11 cellular contexts compared by ENCODE assay signal in genomic region chr3:105906834-105907233, GRCh38. TPM values are rescaled to one million over a fixed set of nuclear protein-coding genes. Genes with fewer than 3 reads are reported as not detected.
DNase-seq lines count a peak whose midpoint lies in the region; ATAC-seq, FAIRE-seq and TF ChIP-seq lines count a peak whose summit lies in the region.
"Had no signal": no experiment of that assay in that cellular context is flagged by ENCODE, and none has a peak within 500 bp of the region (broad histone marks: within the 10 kb centered on the region; RNA-seq: fewer than 3 reads in every experiment).

No MANE protein-coding gene starts in this region.

- no peak for TF ChIP-seq POLR2A in HepG2 (IDR thresholded peaks at IDR 0.05; ENCODE audit: insufficient read depth in 1 of 2, low read depth in 2 of 2, low read length in 2 of 2)

- no peaks in the 10 kb centered on the region for H3K9me3 ChIP-seq in liver (ENCODE audit: control insufficient read depth in 4 of 4, low read length in 3 of 4)
- H3K9me3 ChIP-seq in HepG2 (ENCODE audit: low read length), result no peaks in the 10 kb centered on the region

- DNase-seq in HepG2 (ENCODE audit: low spot score), result no peak
- peak; percentile 28 for DNase-seq in mucosa of gallbladder (ENCODE audit: low spot score)
- DNase-seq in SK-N-DZ (ENCODE audit: low spot score), result no peak
- no peak for DNase-seq in anterior cingulate cortex (lab: John Stamatoyannopoulos, UW)
- no peak for DNase-seq in NCI-H2107 (lab: John Stamatoyannopoulos, UW)
- DNase-seq: activated CD4-positive, alpha-beta T cell treated with anti-CD3 and anti-CD28 coated beads, Interleukin-2, amount 50 U/mL, for 4 hours; stimulated activated CD4-positive, alpha-beta T cell treated with anti-CD3 and anti-CD28 coated beads, Interleukin-12 subunit alpha, Interleukin-12 subunit beta, amount 100 ng/mL, for 4 hours had no signal

- intact Hi-C loops in HepG2 (cut with micrococcal nuclease; ENCODE audit: unreplicated experiment), result no loop called here

- BruUV-seq in HepG2 (replicated peaks; lab: Mats Ljungman, UMichigan), result no TSS peak

- CTCF ChIA-PET in HepG2 (lab: Yijun Ruan, JAX; ENCODE audit: low intra/inter-chr PET ratio, low total read pairs), result no interaction called here

- no peak overlapping the region for H3K9ac ChIP-seq in liver (ENCODE audit: low read depth in 1 of 2, low read length in 2 of 2)
- no peak overlapping the region for H3K9ac ChIP-seq in HepG2 (ENCODE audit: insufficient read depth, low read depth, low read length)

- H3K27me3 ChIP-seq in liver (ENCODE audit: control insufficient read depth in 4 of 4, insufficient read depth in 4 of 4, low read length in 3 of 4), result no peaks in the 10 kb centered on the region
- no peaks in the 10 kb centered on the region for H3K27me3 ChIP-seq in HepG2 (ENCODE audit: control insufficient read depth in 1 of 2, insufficient read depth in 2 of 2, low read length in 2 of 2)

- 68% methylated on average over 4 of the region's 4 CpGs for WGBS in liver
- 11% methylated on average over 4 of the region's 4 CpGs for WGBS in HepG2 (ENCODE audit: low lambda C conversion rate)

- in situ Hi-C loops in HepG2 (cut with HindIII; ENCODE audit: extremely low pct_ligation_motif_present, low pct_unique_long_range_greater_than_20kb), result no loop called here

- POLR2A ChIA-PET in HepG2 (lab: Yijun Ruan, JAX), result no interaction called here

- no peak for FAIRE-seq in HepG2 (lab: Jason Lieb, UNC)

- no peak for TF ChIP-seq CTCF in liver (IDR thresholded peaks at IDR 0.05; ENCODE audit: low read depth, low read length, missing input control)
- TF ChIP-seq CTCF in HepG2 (CRISPR knock-in tag; IDR thresholded peaks at IDR 0.05), result no peak

- H3K4me2 ChIP-seq in HepG2 (ENCODE audit: low read depth, low read length), result no peak overlapping the region

- TF ChIP-seq EP300 in HepG2 (IDR thresholded peaks at IDR 0.05; ENCODE audit: low read depth in 2 of 2, low read length in 2 of 2) (no peak), HepG2 (CRISPR knock-in tag; IDR thresholded peaks at IDR 0.05; ENCODE audit: borderline replicate concordance) (no peak)

- H3K27ac ChIP-seq in liver (ENCODE audit: low read depth in 1 of 2, low read length in 2 of 2), result no peak overlapping the region
- no peak overlapping the region for H3K27ac ChIP-seq in HepG2 (ENCODE audit: extremely low read length, insufficient read depth, low read length)
- H3K27ac ChIP-seq: C4-2B had no signal

- H3K4me1 ChIP-seq in liver (ENCODE audit: control insufficient read depth in 4 of 4, insufficient read depth in 4 of 4, low read length in 3 of 4) (no peaks in the 10 kb centered on the region), HepG2 (ENCODE audit: insufficient read depth, low read length) (no peaks in the 10 kb centered on the region)

- H3K4me3 ChIP-seq in liver (ENCODE audit: low read depth in 1 of 3, low read length in 3 of 3), result no peak overlapping the region
- H3K4me3 ChIP-seq in HepG2 (replicated peaks in 1 of 3; ENCODE audit: insufficient read depth in 1 of 3, low read depth in 2 of 3, low read length in 3 of 3), result no peak overlapping the region

- H2AFZ ChIP-seq in HepG2 (ENCODE audit: low read length), result no peak overlapping the region

- H4K20me1 ChIP-seq in HepG2 (ENCODE audit: insufficient read depth, low read length), result no peaks in the 10 kb centered on the region

- no peaks in the 10 kb centered on the region for H3K79me2 ChIP-seq in HepG2 (ENCODE audit: insufficient read depth, low read length)

- peak in 1 of 2 donors; percentile 16 for TF ChIP-seq RAD21 in liver (IDR thresholded peaks at IDR 0.05)
- TF ChIP-seq RAD21 in HepG2 (CRISPR knock-in tag; IDR thresholded peaks at IDR 0.05), result no peak

- ATAC-seq in HepG2 (no peak), esophagus mucosa (peak; percentile 65), GM21367 (IDR thresholded peaks at IDR 0.05; ENCODE audit: unreplicated experiment) (no peak)

- no peaks in the 10 kb centered on the region for H3K36me3 ChIP-seq in liver (ENCODE audit: control insufficient read depth in 4 of 4, insufficient read depth in 3 of 4, low read depth in 1 of 4, low read length in 3 of 4)
- no peaks in the 10 kb centered on the region for H3K36me3 ChIP-seq in HepG2 (replicated peaks in 1 of 2; ENCODE audit: control insufficient read depth in 1 of 2, insufficient read depth in 2 of 2, low read length in 2 of 2)

TF ChIP-seq in liver, 16 proteins besides CTCF, POLR2A, EP300 and RAD21:
- TF ChIP-seq EGR1 (IDR thresholded peaks at IDR 0.05; ENCODE audit: low read depth in 2 of 2) (no peak), YY1 (IDR thresholded peaks at IDR 0.05) (peak; percentile 17), MAX (IDR thresholded peaks at IDR 0.05) (no peak), TAF1 (conservative IDR thresholded peaks at IDR 0.05) (no peak), SP1 (IDR thresholded peaks at IDR 0.05) (peak; percentile 14), NR2F2 (IDR thresholded peaks at IDR 0.05) (no peak), ATF3 (IDR thresholded peaks at IDR 0.05) (no peak), FOXA1 (IDR thresholded peaks at IDR 0.05) (no peak)

TF ChIP-seq in HepG2, 621 proteins besides CTCF, POLR2A, EP300 and RAD21:
- TF ChIP-seq ZNF3 (CRISPR knock-in tag; IDR thresholded peaks at IDR 0.05) (no peak), ZNF550 (CRISPR knock-in tag; IDR thresholded peaks at IDR 0.05; ENCODE audit: borderline replicate concordance) (no peak)

RNA-seq across cellular contexts. Expression of gene CBLB, which starts 38.0 kb away (rescaled TPM):
- total RNA-seq in liver, result 10 to 100 TPM; 11.6 to 22.8 TPM
- polyA plus RNA-seq in liver, result 1 to 10 TPM; 3.1 to 7.9 TPM
- total RNA-seq in HepG2 (2016; rRNA removed; fragmentation: Illumina TruSeq; extraction: Trizol), result 5.1 and 9.8 TPM in 2 replicates
- 1.1 and 1.6 TPM in 2 replicates for total RNA-seq in HepG2 (2016; cell fraction: cytosol; rRNA removed; fragmentation: Illumina TruSeq; extraction: Trizol; ENCODE audit: low read depth)
- 7.4 and 8.5 TPM in 2 replicates for total RNA-seq in HepG2 (2016; cell fraction: insoluble cytoplasmic fraction; rRNA removed; fragmentation: Illumina TruSeq; extraction: Trizol)
- 2.3 and 3.5 TPM in 2 replicates for total RNA-seq in HepG2 (2016; cell fraction: membrane; rRNA removed; fragmentation: Illumina TruSeq; extraction: Trizol)
- total RNA-seq in HepG2 (2016; cell fraction: nucleus; rRNA removed; fragmentation: Illumina TruSeq; extraction: Trizol), result 36.8 and 38.2 TPM in 2 replicates
- polyA plus RNA-seq in HepG2 (2011; rRNA removed), result 14.9 and 16.4 TPM in 2 replicates
- polyA plus RNA-seq in HepG2 (2011; cell fraction: cytosol; rRNA removed), result 5.3 and 9.4 TPM in 2 replicates
- 24.6 and 25.9 TPM in 2 replicates for polyA plus RNA-seq in HepG2 (2011; cell fraction: nucleus; rRNA removed)
- 12.7 and 15.0 TPM in 2 replicates for polyA plus RNA-seq in HepG2 (2012)
- polyA plus RNA-seq in HepG2 (2016; cell fraction: cytosol; fragmentation: Illumina TruSeq; extraction: Trizol; ENCODE audit: low read depth), result 0.40 and 0.97 TPM in 2 replicates
- 4.2 and 6.6 TPM in 2 replicates for polyA plus RNA-seq in HepG2 (2016; cell fraction: insoluble cytoplasmic fraction; fragmentation: Illumina TruSeq; extraction: Trizol; ENCODE audit: low read depth)
- polyA plus RNA-seq in HepG2 (2016; cell fraction: membrane; fragmentation: Illumina TruSeq; extraction: Trizol; ENCODE audit: low read depth), result 1.3 and 1.9 TPM in 2 replicates
- polyA plus RNA-seq in HepG2 (2016; cell fraction: nucleus; fragmentation: Illumina TruSeq; extraction: Trizol; ENCODE audit: insufficient read depth, low read depth), result 17.4 and 22.5 TPM in 2 replicates
- polyA minus RNA-seq in HepG2 (2011; rRNA and poly(A)+ RNA removed; ENCODE audit: low replicate concordance), result 4.3 and 14.6 TPM in 2 replicates
- 9.0 and 9.7 TPM in 2 replicates for polyA minus RNA-seq in HepG2 (2011; cell fraction: cytosol; rRNA and poly(A)+ RNA removed)
- 226 and 257 TPM in 2 replicates for polyA minus RNA-seq in HepG2 (2011; cell fraction: nucleus; rRNA and poly(A)+ RNA removed)
- 11.0 TPM for total RNA-seq in esophagus mucosa
- 33.6 TPM for total RNA-seq in mucosa of gallbladder
- polyA plus RNA-seq in SK-N-DZ (2014; cell fraction: cytosol; rRNA removed), result 6.8 and 16.0 TPM in 2 replicates
- polyA plus RNA-seq in SK-N-DZ (2014; cell fraction: nucleus; rRNA removed), result 12.1 and 17.4 TPM in 2 replicates
